Comparison of ENCODE assay signal across 25 cellular contexts in genomic region chr7:15309891-15310290, GRCh38.
DNase-seq lines count a peak whose midpoint lies in the region; TF ChIP-seq lines count a peak whose summit lies in the region.
"Had no signal": no experiment of that assay in that cellular context is flagged by ENCODE, and none has a peak within 500 bp of the region (broad histone marks: within the 10 kb centered on the region; RNA-seq: fewer than 3 reads in every experiment).

No MANE protein-coding gene starts in this region.

- H3K36me3 ChIP-seq in fibroblast of lung (ENCODE audit: control insufficient read depth, insufficient read depth, low read length), result no peaks in the 10 kb centered on the region
- H3K36me3 ChIP-seq: prostate gland, SJSA1, upper lobe of right lung had no signal

- H3K27me3 ChIP-seq in fibroblast of lung (ENCODE audit: control insufficient read depth, insufficient read depth, low read length), result no peaks in the 10 kb centered on the region
- H3K27me3 ChIP-seq: dorsolateral prefrontal cortex, upper lobe of right lung had no signal

- TF ChIP-seq CTCF in fibroblast of lung (conservative IDR thresholded peaks at IDR 0.05 in 1 of 2, IDR thresholded peaks at IDR 0.05 in 1 of 2; ENCODE audit: low read depth in 1 of 2, low read length in 2 of 2), result no peak
- no peak for TF ChIP-seq CTCF in retinal pigment epithelial cell (conservative IDR thresholded peaks at IDR 0.05; ENCODE audit: low read depth, low read length)

- no peak overlapping the region for H2AFZ ChIP-seq in fibroblast of lung (ENCODE audit: low read length)

- H3K4me3 ChIP-seq in fibroblast of lung (replicated peaks in 1 of 4; ENCODE audit: control extremely low read depth in 1 of 4, insufficient read depth in 1 of 4, low read depth in 3 of 4, low read length in 4 of 4) (no peak overlapping the region), retinal pigment epithelial cell (ENCODE audit: low read length) (no peak overlapping the region)
- H3K4me3 ChIP-seq: dorsolateral prefrontal cortex, mucosa of descending colon, prostate gland, SJSA1, upper lobe of right lung had no signal

- H3K4me2 ChIP-seq in fibroblast of lung (ENCODE audit: extremely low read depth, insufficient read depth, low read length), result no peak overlapping the region

- DNase-seq in GM04504 (ENCODE audit: low read depth), result peak; percentile 15
- DNase-seq in NCI-H446 treated with DMSO at 0.1 percent for 48 hours (lab: John Stamatoyannopoulos, UW), result peak; percentile 57
- DNase-seq in fibroblast of lung (ENCODE audit: low read depth in 2 of 2), result peak; percentile 12
- peak; percentile 16 for DNase-seq in retinal pigment epithelial cell (ENCODE audit: low read depth)
- DNase-seq in stimulated activated naive CD4-positive, alpha-beta T cell treated with Interleukin-2 at 50 U/mL for 16 hours (lab: John Stamatoyannopoulos, UW), result no peak
- DNase-seq in NCI-H2081 treated with DMSO at 0.1 percent for 48 hours (lab: John Stamatoyannopoulos, UW), result no peak
- no peak for DNase-seq in midbrain (lab: John Stamatoyannopoulos, UW)
- DNase-seq: activated CD4-positive, alpha-beta T cell treated with anti-CD3 and anti-CD28 coated beads, Interleukin-2, amount 50 U/mL, for 4 hours; activated effector memory CD4-positive, alpha-beta T cell treated with anti-CD3 and anti-CD28 coated beads, Interleukin-2, amount 50 U/mL, for 16 hours; amniotic stem cell; central memory CD4-positive, alpha-beta T cell; COR-L47; DND-41; dorsolateral prefrontal cortex; head of caudate nucleus; left ventricle myocardium superior; mucosa of descending colon; NCI-H526 treated with DMSO at 0.1 percent for 48 hours; OCI-M1; stimulated activated CD4-positive, alpha-beta T cell treated with anti-CD3 and anti-CD28 coated beads, Interleukin-4, amount 100 ng/mL, for 24 hours; T-helper 2 cell; upper lobe of right lung had no signal

- H3K9ac ChIP-seq in fibroblast of lung (ENCODE audit: insufficient read depth, low read length), result no peak overlapping the region

- no peaks in the 10 kb centered on the region for H3K9me3 ChIP-seq in fibroblast of lung (ENCODE audit: control insufficient read depth, insufficient read depth, low read depth, low read length)
- H3K9me3 ChIP-seq: mucosa of descending colon, prostate gland, SJSA1, upper lobe of right lung had no signal

- no peaks in the 10 kb centered on the region for H4K20me1 ChIP-seq in fibroblast of lung (ENCODE audit: control insufficient read depth, extremely low read depth, insufficient read depth, low read length)

- no peak overlapping the region for H3K27ac ChIP-seq in fibroblast of lung (ENCODE audit: insufficient read depth, low read length)
- H3K27ac ChIP-seq: dorsolateral prefrontal cortex, epithelial cell of prostate, prostate gland, SJSA1, upper lobe of right lung had no signal

- no peaks in the 10 kb centered on the region for H3K79me2 ChIP-seq in fibroblast of lung (ENCODE audit: control insufficient read depth, insufficient read depth, low read length)

- H3K4me1 ChIP-seq in fibroblast of lung (ENCODE audit: control insufficient read depth, extremely low read depth, insufficient read depth, low read length), result no peaks in the 10 kb centered on the region
- H3K4me1 ChIP-seq: prostate gland, SJSA1, upper lobe of right lung had no signal

Comparison
In these comparisons a context has a peak if more than half of its experiments do, and no peak if none do; other contexts are left out.
1. DNase-seq: peak in GM04504 (single experiment), NCI-H446 treated with DMSO at 0.1 percent for 48 hours (single experiment), fibroblast of lung (2 of 2) and retinal pigment epithelial cell (single experiment); none in stimulated activated naive CD4-positive, alpha-beta T cell treated with Interleukin-2 at 50 U/mL for 16 hours (single experiment), NCI-H2081 treated with DMSO at 0.1 percent for 48 hours (single experiment) and midbrain (single experiment).